ENCODE assay signal across 21 cellular contexts in the genomic region with DNA sequence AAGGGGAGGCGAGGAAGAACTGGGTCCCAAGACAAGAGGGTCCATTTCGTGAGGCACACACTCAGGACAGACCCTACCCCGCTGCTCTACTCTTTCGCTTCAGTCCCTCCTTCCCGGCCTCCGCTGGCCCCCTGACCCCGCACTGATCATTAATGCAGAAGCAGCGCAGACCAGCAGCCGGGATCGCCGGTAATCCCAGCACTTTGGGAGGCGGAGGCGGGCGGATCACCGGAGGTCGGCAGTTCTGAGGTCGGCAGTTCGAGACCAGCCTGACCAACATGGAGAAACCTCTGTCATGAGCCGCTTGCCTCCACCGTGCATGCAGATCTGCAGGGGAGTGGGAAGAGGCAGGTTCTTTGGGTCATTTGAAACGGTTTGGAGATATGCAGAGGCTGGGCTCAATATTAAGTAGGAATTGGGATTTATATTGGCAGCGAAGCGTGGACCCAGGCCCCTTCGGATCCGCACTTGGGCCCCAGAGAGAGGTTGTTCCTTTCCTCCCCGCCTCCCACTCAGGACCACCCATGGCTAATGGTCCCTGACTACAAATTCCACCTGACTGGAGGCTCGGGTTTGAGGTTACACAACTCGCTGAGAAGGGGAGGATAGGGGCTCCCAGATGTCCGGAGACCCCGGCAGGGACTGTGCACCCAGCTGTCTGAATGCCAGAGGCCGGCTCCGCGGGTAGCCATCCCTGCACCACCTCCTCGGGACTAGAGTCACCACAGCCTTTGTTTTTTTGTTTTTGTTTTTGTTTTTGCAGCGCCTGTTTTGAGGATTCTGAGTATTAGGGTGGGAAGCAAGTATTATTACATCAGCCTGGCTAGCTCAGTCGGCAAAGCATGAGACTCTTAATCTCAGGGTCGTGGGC. TPM values are rescaled to one million over a fixed set of nuclear protein-coding genes. Genes with fewer than 3 reads are reported as not detected.
DNase-seq lines count a peak whose midpoint lies in the region; ATAC-seq, FAIRE-seq and TF ChIP-seq lines count a peak whose summit lies in the region.
"Had no signal": no experiment of that assay in that cellular context is flagged by ENCODE, and none has a peak within 500 bp of the region (broad histone marks: within the 10 kb centered on the region; RNA-seq: fewer than 3 reads in every experiment).

No MANE protein-coding gene starts in this region.

- H3K9me3 ChIP-seq in HepG2 (ENCODE audit: low read length) (no peaks in the 10 kb centered on the region), right lobe of liver (no peaks in the 10 kb centered on the region)

- in situ Hi-C loops in HepG2 (cut with HindIII; ENCODE audit: extremely low pct_ligation_motif_present, low pct_unique_long_range_greater_than_20kb) = no loop called here

- peak overlapping the region; percentile 78; the same call in 1 of the 2 replicates for H3K4me2 ChIP-seq in HepG2 (ENCODE audit: low read depth, low read length)

- H3K36me3 ChIP-seq in HepG2 (replicated peaks in 1 of 2; ENCODE audit: control insufficient read depth in 1 of 2, insufficient read depth in 2 of 2, low read length in 2 of 2) (no peaks in the 10 kb centered on the region), right lobe of liver (no peaks in the 10 kb centered on the region)

- TF ChIP-seq RAD21 in HepG2 (CRISPR knock-in tag; IDR thresholded peaks at IDR 0.05) = no peak

- no peak overlapping the region for H3K4me3 Mint-ChIP-seq in dendritic cell treated with granulocyte-macrophage colony-stimulating factor and Interleukin-4, amounts not matched to agents 40 ng/mL and 50 ng/mL, for 4 days
- peak overlapping the region; percentile 31 for H3K4me3 Mint-ChIP-seq in neural crest cell

- H3K4me3 ChIP-seq in HepG2 (replicated peaks in 1 of 3; ENCODE audit: insufficient read depth in 1 of 3, low read depth in 2 of 3, low read length in 3 of 3) (no peak overlapping the region), right lobe of liver (no peak overlapping the region)

- no peak overlapping the region for H3K9ac ChIP-seq in HepG2 (ENCODE audit: insufficient read depth, low read depth, low read length)
- H3K9ac ChIP-seq: KMS-11 had no signal

- H3K27ac ChIP-seq in HepG2 (ENCODE audit: extremely low read length, insufficient read depth, low read length) = no peak overlapping the region
- H3K27ac ChIP-seq in right lobe of liver = no peak overlapping the region
- H3K27ac ChIP-seq: KMS-11 had no signal

- FAIRE-seq in HepG2 (lab: Jason Lieb, UNC) = no peak
- FAIRE-seq: RCC 7860 had no signal

- WGBS in HepG2 (ENCODE audit: low lambda C conversion rate) = 76% methylated on average over 30 of the region's 37 CpGs
- WGBS in right lobe of liver (ENCODE audit: insufficient coverage, low coverage, low lambda C conversion rate, missing lambda C conversion rate) = 79% methylated on average over 12 of the region's 37 CpGs

- TF ChIP-seq CTCF in HepG2 (CRISPR knock-in tag; IDR thresholded peaks at IDR 0.05) (no peak), right lobe of liver (IDR thresholded peaks at IDR 0.05) (no peak), neural crest cell (conservative IDR thresholded peaks at IDR 0.05) (no peak)

- TF ChIP-seq EP300 in HepG2 (IDR thresholded peaks at IDR 0.05; ENCODE audit: low read depth in 2 of 2, low read length in 2 of 2) (no peak), HepG2 (CRISPR knock-in tag; IDR thresholded peaks at IDR 0.05; ENCODE audit: borderline replicate concordance) (no peak)

- no peaks in the 10 kb centered on the region for H3K79me2 ChIP-seq in HepG2 (ENCODE audit: insufficient read depth, low read length)

- peaks cover 29% of the 10 kb centered on the region for H3K4me1 Mint-ChIP-seq in dendritic cell treated with granulocyte-macrophage colony-stimulating factor and Interleukin-4, amounts not matched to agents 40 ng/mL and 50 ng/mL, for 4 days (ENCODE audit: low read depth)
- H3K4me1 Mint-ChIP-seq in neural crest cell = peaks cover 22% of the 10 kb centered on the region

- no peak for DNase-seq in HepG2 (ENCODE audit: low spot score)
- DNase-seq in right lobe of liver = no peak
- no peak for DNase-seq in neural crest cell (ENCODE audit: low read depth, low spot score)
- DNase-seq in globus pallidus (ENCODE audit: low spot score) = no peak
- DNase-seq in DMS114 treated with DMSO at 0.1 percent for 48 hours (lab: John Stamatoyannopoulos, UW; ENCODE audit: unreplicated experiment) = no peak
- DNase-seq: DMS79, H9, NCI-H1105, NCI-H146, NCI-H2029 treated with DMSO at 0.1 percent for 48 hours, NCI-H2171, NCI-H345, NCI-H524 treated with DMSO at 0.1 percent for 48 hours, NCI-H82 had no signal

- H3K27me3 Mint-ChIP-seq in dendritic cell treated with granulocyte-macrophage colony-stimulating factor and Interleukin-4, amounts not matched to agents 40 ng/mL and 50 ng/mL, for 4 days = peaks cover 91% of the 10 kb centered on the region
- peaks cover 43% of the 10 kb centered on the region for H3K27me3 Mint-ChIP-seq in neural crest cell (ENCODE audit: low read depth)

- ATAC-seq in HepG2 (no peak), right lobe of liver (no peak), GM18858 (IDR thresholded peaks at IDR 0.05; ENCODE audit: unreplicated experiment) (no peak)
- ATAC-seq: Right ventricle myocardium inferior had no signal

- peaks cover 0 to 12% of the 10 kb centered on the region in 2 experiments; a peak in 1 of 5 replicates for H3K27me3 ChIP-seq in HepG2 (ENCODE audit: control insufficient read depth in 1 of 2, insufficient read depth in 2 of 2, low read length in 2 of 2)
- H3K27me3 ChIP-seq in right lobe of liver = peaks cover 0 to 1% of the 10 kb centered on the region in 2 donors

- no peaks in the 10 kb centered on the region for H4K20me1 ChIP-seq in HepG2 (ENCODE audit: insufficient read depth, low read length)

- no peak overlapping the region for H2AFZ ChIP-seq in HepG2 (ENCODE audit: low read length)

- TF ChIP-seq POLR2A in HepG2 (IDR thresholded peaks at IDR 0.05; ENCODE audit: insufficient read depth in 1 of 2, low read depth in 2 of 2, low read length in 2 of 2) (no peak), right lobe of liver (IDR thresholded peaks at IDR 0.05) (no peak)

- H3K9me3 Mint-ChIP-seq in dendritic cell treated with granulocyte-macrophage colony-stimulating factor and Interleukin-4, amounts not matched to agents 40 ng/mL and 50 ng/mL, for 4 days = no peaks in the 10 kb centered on the region
- no peaks in the 10 kb centered on the region for H3K9me3 Mint-ChIP-seq in neural crest cell

- CTCF ChIA-PET in HepG2 (lab: Yijun Ruan, JAX; ENCODE audit: low intra/inter-chr PET ratio, low total read pairs) = interaction anchor here (2.8 kb wide), 1 partner anchor 12 kb away, joined by 18 read pairs; no protein-coding TSS in a partner anchor

- BruUV-seq in HepG2 (replicated peaks; lab: Mats Ljungman, UMichigan) = no TSS peak

- peaks cover 69% of the 10 kb centered on the region for H3K4me1 ChIP-seq in HepG2 (ENCODE audit: insufficient read depth, low read length)
- H3K4me1 ChIP-seq in right lobe of liver = no peaks in the 10 kb centered on the region

- intact Hi-C loops in HepG2 (cut with micrococcal nuclease; ENCODE audit: unreplicated experiment) (no loop called here), right lobe of liver (cut with DNase I) (no loop called here)
- intact Hi-C loops in dendritic cell treated with granulocyte-macrophage colony-stimulating factor and Interleukin-4, amounts not matched to agents 40 ng/mL and 50 ng/mL, for 4 days (cut with micrococcal nuclease) = no loop called here

- no peaks in the 10 kb centered on the region for H3K36me3 Mint-ChIP-seq in dendritic cell treated with granulocyte-macrophage colony-stimulating factor and Interleukin-4, amounts not matched to agents 40 ng/mL and 50 ng/mL, for 4 days (ENCODE audit: low read depth)
- H3K36me3 Mint-ChIP-seq in neural crest cell (ENCODE audit: low read depth) = no peaks in the 10 kb centered on the region

- POLR2A ChIA-PET in HepG2 (lab: Yijun Ruan, JAX) = interaction anchor here (1.2 kb wide), 4 partner anchors 7 to 141 kb away, joined by 3 to 19 read pairs (median 6); partner anchors contain the start of genes HCFC1R1, THOC6 and ZNF213

- peak overlapping the region; percentile 21 for H3K27ac Mint-ChIP-seq in dendritic cell treated with granulocyte-macrophage colony-stimulating factor and Interleukin-4, amounts not matched to agents 40 ng/mL and 50 ng/mL, for 4 days
- H3K27ac Mint-ChIP-seq in neural crest cell (ENCODE audit: unreplicated experiment) = no peak overlapping the region

RNA-seq across cellular contexts. Expression of gene OR1F1, which starts 23.6 kb away (rescaled TPM):
- total RNA-seq in HepG2 (2016; rRNA removed; fragmentation: Illumina TruSeq; extraction: Trizol) = not detected in 2 replicates
- total RNA-seq in HepG2 (2016; cell fraction: cytosol; rRNA removed; fragmentation: Illumina TruSeq; extraction: Trizol; ENCODE audit: low read depth) = not detected in 2 replicates
- total RNA-seq in HepG2 (2016; cell fraction: insoluble cytoplasmic fraction; rRNA removed; fragmentation: Illumina TruSeq; extraction: Trizol) = 0.15 TPM in 1 of 2 replicates, not detected in the other
- total RNA-seq in HepG2 (2016; cell fraction: membrane; rRNA removed; fragmentation: Illumina TruSeq; extraction: Trizol) = not detected in 2 replicates
- total RNA-seq in HepG2 (2016; cell fraction: nucleus; rRNA removed; fragmentation: Illumina TruSeq; extraction: Trizol) = not detected in 2 replicates
- polyA plus RNA-seq in HepG2 (2011; rRNA removed) = 0.90 and 0.97 TPM in 2 replicates
- polyA plus RNA-seq in HepG2 (2011; cell fraction: cytosol; rRNA removed) = 0.94 and 1.1 TPM in 2 replicates
- polyA plus RNA-seq in HepG2 (2011; cell fraction: nucleus; rRNA removed) = 0.88 and 1.3 TPM in 2 replicates
- 0.25 and 0.40 TPM in 2 replicates for polyA plus RNA-seq in HepG2 (2012)
- polyA plus RNA-seq in HepG2 (2016; cell fraction: cytosol; fragmentation: Illumina TruSeq; extraction: Trizol; ENCODE audit: low read depth) = not detected in 2 replicates
- polyA plus RNA-seq in HepG2 (2016; cell fraction: insoluble cytoplasmic fraction; fragmentation: Illumina TruSeq; extraction: Trizol; ENCODE audit: low read depth) = not detected in 2 replicates
- not detected in 2 replicates for polyA plus RNA-seq in HepG2 (2016; cell fraction: membrane; fragmentation: Illumina TruSeq; extraction: Trizol; ENCODE audit: low read depth)
- 0.53 TPM in 1 of 2 replicates, not detected in the other for polyA plus RNA-seq in HepG2 (2016; cell fraction: nucleus; fragmentation: Illumina TruSeq; extraction: Trizol; ENCODE audit: insufficient read depth, low read depth)
- polyA minus RNA-seq in HepG2 (2011; rRNA and poly(A)+ RNA removed; ENCODE audit: low replicate concordance) = 4.7 and 5.0 TPM in 2 replicates
- polyA minus RNA-seq in HepG2 (2011; cell fraction: cytosol; rRNA and poly(A)+ RNA removed) = 0.69 TPM in 1 of 2 replicates, not detected in the other
- polyA minus RNA-seq in HepG2 (2011; cell fraction: nucleus; rRNA and poly(A)+ RNA removed) = 0.64 TPM in 1 of 2 replicates, not detected in the other
- total RNA-seq in right lobe of liver = not detected
- total RNA-seq in neural crest cell = 0.35 TPM in 1 of 2 replicates, not detected in the other
- total RNA-seq: A172, H9, OCI-LY7, Right ventricle myocardium inferior had no signal

RNA-seq across cellular contexts. Expression of gene ZNF213, which starts 29.5 kb away (rescaled TPM):
- total RNA-seq in HepG2 (2016; rRNA removed; fragmentation: Illumina TruSeq; extraction: Trizol) (0.97 and 1.2 TPM in 2 replicates), right lobe of liver (1 to 10 TPM; 1.3 to 4.4 (median 1.7) TPM), neural crest cell (14.9 and 15.9 TPM in 2 replicates)
- 0.51 and 0.71 TPM in 2 replicates for total RNA-seq in HepG2 (2016; cell fraction: cytosol; rRNA removed; fragmentation: Illumina TruSeq; extraction: Trizol; ENCODE audit: low read depth)
- 0.78 and 0.92 TPM in 2 replicates for total RNA-seq in HepG2 (2016; cell fraction: insoluble cytoplasmic fraction; rRNA removed; fragmentation: Illumina TruSeq; extraction: Trizol)
- total RNA-seq in HepG2 (2016; cell fraction: membrane; rRNA removed; fragmentation: Illumina TruSeq; extraction: Trizol) = 1.7 and 2.6 TPM in 2 replicates
- 0.78 and 1.0 TPM in 2 replicates for total RNA-seq in HepG2 (2016; cell fraction: nucleus; rRNA removed; fragmentation: Illumina TruSeq; extraction: Trizol)
- 0.59 and 0.77 TPM in 2 replicates for polyA plus RNA-seq in HepG2 (2011; rRNA removed)
- polyA plus RNA-seq in HepG2 (2011; cell fraction: cytosol; rRNA removed) = 0.38 and 0.42 TPM in 2 replicates
- 1.5 and 1.7 TPM in 2 replicates for polyA plus RNA-seq in HepG2 (2011; cell fraction: nucleus; rRNA removed)
- polyA plus RNA-seq in HepG2 (2012) = 2.8 and 3.3 TPM in 2 replicates
- 1.4 and 1.9 TPM in 2 replicates for polyA plus RNA-seq in HepG2 (2016; cell fraction: cytosol; fragmentation: Illumina TruSeq; extraction: Trizol; ENCODE audit: low read depth)
- 2.2 and 3.9 TPM in 2 replicates for polyA plus RNA-seq in HepG2 (2016; cell fraction: insoluble cytoplasmic fraction; fragmentation: Illumina TruSeq; extraction: Trizol; ENCODE audit: low read depth)
- polyA plus RNA-seq in HepG2 (2016; cell fraction: membrane; fragmentation: Illumina TruSeq; extraction: Trizol; ENCODE audit: low read depth) = 3.0 and 3.5 TPM in 2 replicates
- 2.6 and 3.8 TPM in 2 replicates for polyA plus RNA-seq in HepG2 (2016; cell fraction: nucleus; fragmentation: Illumina TruSeq; extraction: Trizol; ENCODE audit: insufficient read depth, low read depth)
- 1.5 and 2.3 TPM in 2 replicates for polyA minus RNA-seq in HepG2 (2011; rRNA and poly(A)+ RNA removed; ENCODE audit: low replicate concordance)
- 2.1 and 2.5 TPM in 2 replicates for polyA minus RNA-seq in HepG2 (2011; cell fraction: cytosol; rRNA and poly(A)+ RNA removed)
- 0.26 and 0.50 TPM in 2 replicates for polyA minus RNA-seq in HepG2 (2011; cell fraction: nucleus; rRNA and poly(A)+ RNA removed)

RNA-seq across cellular contexts. Expression of gene ZNF205, which starts 52.0 kb away (rescaled TPM):
- total RNA-seq in HepG2 (2016; rRNA removed; fragmentation: Illumina TruSeq; extraction: Trizol) (6.7 and 10.2 TPM in 2 replicates), right lobe of liver (1 to 10 TPM; 4.0 to 8.4 (median 5.4) TPM), neural crest cell (19.7 and 21.1 TPM in 2 replicates)
- total RNA-seq in HepG2 (2016; cell fraction: cytosol; rRNA removed; fragmentation: Illumina TruSeq; extraction: Trizol; ENCODE audit: low read depth) = 5.8 and 5.9 TPM in 2 replicates
- total RNA-seq in HepG2 (2016; cell fraction: insoluble cytoplasmic fraction; rRNA removed; fragmentation: Illumina TruSeq; extraction: Trizol) = 6.7 and 10.6 TPM in 2 replicates
- total RNA-seq in HepG2 (2016; cell fraction: membrane; rRNA removed; fragmentation: Illumina TruSeq; extraction: Trizol) = 12.3 and 12.5 TPM in 2 replicates
- total RNA-seq in HepG2 (2016; cell fraction: nucleus; rRNA removed; fragmentation: Illumina TruSeq; extraction: Trizol) = 5.2 and 5.8 TPM in 2 replicates
- polyA plus RNA-seq in HepG2 (2011; rRNA removed) = 5.8 and 6.5 TPM in 2 replicates
- polyA plus RNA-seq in HepG2 (2011; cell fraction: cytosol; rRNA removed) = 5.0 and 9.9 TPM in 2 replicates
- 22.3 and 26.1 TPM in 2 replicates for polyA plus RNA-seq in HepG2 (2011; cell fraction: nucleus; rRNA removed)
- polyA plus RNA-seq in HepG2 (2012) = 4.5 and 5.5 TPM in 2 replicates
- polyA plus RNA-seq in HepG2 (2016; cell fraction: cytosol; fragmentation: Illumina TruSeq; extraction: Trizol; ENCODE audit: low read depth) = 6.1 and 6.3 TPM in 2 replicates
- polyA plus RNA-seq in HepG2 (2016; cell fraction: insoluble cytoplasmic fraction; fragmentation: Illumina TruSeq; extraction: Trizol; ENCODE audit: low read depth) = 7.6 and 8.3 TPM in 2 replicates
- polyA plus RNA-seq in HepG2 (2016; cell fraction: membrane; fragmentation: Illumina TruSeq; extraction: Trizol; ENCODE audit: low read depth) = 8.5 and 10.4 TPM in 2 replicates
- polyA plus RNA-seq in HepG2 (2016; cell fraction: nucleus; fragmentation: Illumina TruSeq; extraction: Trizol; ENCODE audit: insufficient read depth, low read depth) = 13.2 and 13.4 TPM in 2 replicates
- polyA minus RNA-seq in HepG2 (2011; rRNA and poly(A)+ RNA removed; ENCODE audit: low replicate concordance) = 4.4 and 7.4 TPM in 2 replicates
- 2.8 and 3.6 TPM in 2 replicates for polyA minus RNA-seq in HepG2 (2011; cell fraction: cytosol; rRNA and poly(A)+ RNA removed)
- 1.4 and 2.7 TPM in 2 replicates for polyA minus RNA-seq in HepG2 (2011; cell fraction: nucleus; rRNA and poly(A)+ RNA removed)
